In the genomic region with DNA sequence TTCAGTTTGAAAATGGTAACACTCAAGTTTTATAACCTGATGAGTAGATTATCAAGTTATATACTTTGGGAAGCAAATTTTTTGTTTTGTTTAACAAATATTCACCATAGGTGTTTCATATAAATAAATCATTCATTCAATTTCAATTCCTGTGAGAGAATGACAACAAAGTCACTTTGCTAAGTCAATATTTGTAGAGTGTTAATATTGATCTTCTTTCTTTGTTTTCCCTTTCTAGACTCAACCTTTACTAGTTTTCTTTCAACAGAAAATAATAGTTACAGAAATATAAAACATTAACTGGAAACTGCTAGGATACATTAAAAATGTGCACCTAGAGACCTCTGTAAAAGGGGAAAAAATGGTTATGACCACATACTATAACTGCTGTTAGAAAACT, we compare ENCODE assay signal across 19 cellular contexts.
"Had no signal": no experiment of that assay in that cellular context is flagged by ENCODE, and none has a peak within 500 bp of the region (broad histone marks: within the 10 kb centered on the region; RNA-seq: fewer than 3 reads in every experiment).

No MANE protein-coding gene starts in this region.

- DNase-seq: Kasumi-1, MV-4-11, NCI-H1048, NCI-H1105, NCI-H1417, NCI-H1436 treated with DMSO at 0.1 percent for 48 hours, NCI-H187, NCI-H2029, NCI-H2081 treated with DMSO at 0.1 percent for 48 hours, NCI-H2171, NCI-H345, NCI-H446 treated with DMSO at 0.1 percent for 48 hours, NCI-H510A treated with DMSO at 0.1 percent for 48 hours, SHP77 treated with DMSO at 0.1 percent for 48 hours, SJCRH30, T-helper 1 cell had no signal

- ATAC-seq: K562, Panc1, SK-N-SH treated with all-trans-retinoic acid at 6 μM for 48 hours had no signal
